ENCODE assay signal across 22 cellular contexts in the genomic region with DNA sequence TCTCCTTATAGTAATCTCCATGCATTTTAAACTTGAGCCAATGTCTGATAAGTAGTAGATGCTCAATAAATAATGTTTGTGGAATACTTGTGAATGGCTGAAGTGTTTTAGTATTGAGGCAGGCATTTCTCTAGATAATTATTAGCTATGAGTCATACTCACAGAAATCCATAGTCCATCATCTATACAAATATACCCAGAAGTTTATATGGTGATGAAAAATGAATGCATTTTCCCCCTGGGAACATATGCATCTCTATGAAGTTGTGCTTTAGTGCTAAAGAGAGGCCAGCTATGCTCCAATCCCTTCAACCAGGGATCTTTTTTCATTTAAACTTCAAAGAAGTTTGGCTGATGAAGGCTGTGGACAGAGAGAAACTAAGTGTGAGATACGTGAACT. TPM values are rescaled to one million over a fixed set of nuclear protein-coding genes. Genes with fewer than 3 reads are reported as not detected.
A peak's percentile ranks its signal among the peaks of the same experiment; 100 is the strongest.
DNase-seq lines count a peak whose midpoint lies in the region; ATAC-seq and TF ChIP-seq lines count a peak whose summit lies in the region.
"Had no signal": no experiment of that assay in that cellular context is flagged by ENCODE, and none has a peak within 500 bp of the region (broad histone marks: within the 10 kb centered on the region; RNA-seq: fewer than 3 reads in every experiment).

No MANE protein-coding gene starts in this region.

- no peaks in the 10 kb centered on the region for H3K9me3 Mint-ChIP-seq in MCF 10A (ENCODE audit: unreplicated experiment)
- no peaks in the 10 kb centered on the region for H3K9me3 Mint-ChIP-seq in osteocyte (ENCODE audit: unreplicated experiment)
- H3K9me3 Mint-ChIP-seq: activated naive CD4-positive, alpha-beta T cell treated with anti-CD3 and anti-CD28 coated beads, Interleukin-2, amount 50 U/mL, for 24 hours; stimulated activated naive CD8-positive, alpha-beta T cell treated with anti-CD3 and anti-CD28 coated beads, Interleukin-15, Interleukin-2, amounts not matched to agents 100 ng/mL and 50 ng/mL, for 24 hours had no signal

- H3K27me3 ChIP-seq in breast epithelium (no peaks in the 10 kb centered on the region), tibial nerve (no peaks in the 10 kb centered on the region)
- H3K27me3 ChIP-seq: BLaER1 treated with 17β-estradiol and CSF1 and Interleukin-3, amounts not matched to agents 10 nM and 100 nM had no signal

- H3K27me3 Mint-ChIP-seq in MCF 10A (ENCODE audit: insufficient read depth, unreplicated experiment) (no peaks in the 10 kb centered on the region), osteocyte (ENCODE audit: unreplicated experiment) (no peaks in the 10 kb centered on the region)
- H3K27me3 Mint-ChIP-seq: activated naive CD4-positive, alpha-beta T cell treated with anti-CD3 and anti-CD28 coated beads, Interleukin-2, amount 50 U/mL, for 24 hours; stimulated activated naive CD8-positive, alpha-beta T cell treated with anti-CD3 and anti-CD28 coated beads, Interleukin-15, Interleukin-2, amounts not matched to agents 100 ng/mL and 50 ng/mL, for 24 hours had no signal

- TF ChIP-seq CTCF in breast epithelium (IDR thresholded peaks at IDR 0.05) (no peak), MCF 10A (IDR thresholded peaks at IDR 0.05; ENCODE audit: unreplicated experiment) (no peak), osteocyte (IDR thresholded peaks at IDR 0.05) (no peak), tibial nerve (IDR thresholded peaks at IDR 0.05) (no peak), GM10248 (IDR thresholded peaks at IDR 0.05; ENCODE audit: control extremely low read depth, extremely low read depth, low read depth, missing control alignments) (no peak)

- no peak overlapping the region for H3K4me3 Mint-ChIP-seq in MCF 10A (ENCODE audit: unreplicated experiment)
- no peak overlapping the region for H3K4me3 Mint-ChIP-seq in osteocyte (ENCODE audit: unreplicated experiment)
- H3K4me3 Mint-ChIP-seq: activated naive CD4-positive, alpha-beta T cell treated with anti-CD3 and anti-CD28 coated beads, Interleukin-2, amount 50 U/mL, for 24 hours; stimulated activated naive CD8-positive, alpha-beta T cell treated with anti-CD3 and anti-CD28 coated beads, Interleukin-15, Interleukin-2, amounts not matched to agents 100 ng/mL and 50 ng/mL, for 24 hours had no signal

- no TSS peak for BruUV-seq in MCF 10A (replicated peaks; lab: Mats Ljungman, UMichigan)

- H3K27ac ChIP-seq in breast epithelium = peak overlapping the region; percentile 61 to 73
- peak overlapping the region; percentile 42 for H3K27ac ChIP-seq in cingulate gyrus (ENCODE audit: low read depth, low read length)
- H3K27ac ChIP-seq in tibial nerve = peak overlapping the region in 3 of 4 donors; percentile 46 to 88 (median 86)
- H3K27ac ChIP-seq: BLaER1 treated with 17β-estradiol and CSF1 and Interleukin-3, amounts not matched to agents 10 nM and 100 nM had no signal

- DNase-seq in breast epithelium (ENCODE audit: low spot score in 2 of 2) = no peak
- no peak for DNase-seq in MCF 10A (ENCODE audit: unreplicated experiment)
- no peak for DNase-seq in osteocyte (ENCODE audit: extremely low spot score, unreplicated experiment)
- no peak for DNase-seq in tibial nerve (ENCODE audit: low spot score in 2 of 2)
- no peak for DNase-seq in foreskin melanocyte
- no peak for DNase-seq in GM10248 (ENCODE audit: extremely low spot score)
- DNase-seq: dermis blood vessel endothelial cell; erythroblast; GDM1; glutamatergic neuron; mesendoderm; NCI-H1048; NCI-H2029 treated with DMSO at 0.1 percent for 48 hours; NCI-H446; stimulated activated CD4-positive, alpha-beta T cell treated with anti-CD3 and anti-CD28 coated beads, Interleukin-15, amount 100 ng/mL, for 24 hours had no signal

- intact Hi-C loops in breast epithelium (cut with DNase I; ENCODE audit: low total_unique reads) (no loop called here), MCF 10A (cut with micrococcal nuclease) (no loop called here)

- H3K9me3 ChIP-seq in breast epithelium (no peaks in the 10 kb centered on the region), tibial nerve (no peaks in the 10 kb centered on the region)

- ATAC-seq in HG03175 (IDR thresholded peaks at IDR 0.05; ENCODE audit: unreplicated experiment) = no peak
- ATAC-seq: GM12878, HCT116 had no signal

- H3K4me1 Mint-ChIP-seq in MCF 10A (ENCODE audit: insufficient read depth, unreplicated experiment) (peaks cover 37% of the 10 kb centered on the region), osteocyte (ENCODE audit: unreplicated experiment) (peaks cover 79% of the 10 kb centered on the region)

- H3K36me3 Mint-ChIP-seq in MCF 10A (ENCODE audit: insufficient read depth, unreplicated experiment) = peaks cover 30% of the 10 kb centered on the region
- H3K36me3 Mint-ChIP-seq in osteocyte (ENCODE audit: unreplicated experiment) = peaks cover 17% of the 10 kb centered on the region

- H3K27ac Mint-ChIP-seq in MCF 10A (ENCODE audit: low read depth, unreplicated experiment) (no peak overlapping the region), osteocyte (ENCODE audit: unreplicated experiment) (peak overlapping the region; percentile 2)
- H3K27ac Mint-ChIP-seq: activated naive CD4-positive, alpha-beta T cell treated with anti-CD3 and anti-CD28 coated beads, Interleukin-2, amount 50 U/mL, for 24 hours had no signal

- H3K36me3 ChIP-seq in breast epithelium = no peaks in the 10 kb centered on the region
- H3K36me3 ChIP-seq in tibial nerve = no peaks in the 10 kb centered on the region

- POLR2A ChIA-PET in MCF 10A (lab: Yijun Ruan, JAX) (interaction anchor here (0.6 to 3.3 kb wide), 9 partner anchors 9 to 1563 kb away, joined by 3 to 22 read pairs (median 3); a partner anchor contains a TSS), GM10248 (lab: Yijun Ruan, JAX) (no interaction called here)

- H3K4me3 ChIP-seq in breast epithelium = no peak overlapping the region
- no peak overlapping the region for H3K4me3 ChIP-seq in tibial nerve
- H3K4me3 ChIP-seq: BLaER1 treated with 17β-estradiol and CSF1 and Interleukin-3, amounts not matched to agents 10 nM and 100 nM; GM12878 had no signal

- TF ChIP-seq EP300 in tibial nerve (IDR thresholded peaks at IDR 0.05) = no peak

- 58 to 61% methylated on average over 1 of the region's 1 CpG for WGBS in tibial nerve, 2 donors

- no peak for TF ChIP-seq POLR2A in breast epithelium (IDR thresholded peaks at IDR 0.05)
- no peak for TF ChIP-seq POLR2A in tibial nerve (IDR thresholded peaks at IDR 0.05)

- CTCF ChIA-PET in MCF 10A (lab: Yijun Ruan, JAX) = interaction anchor here (1.3 to 4.3 kb wide), 4 partner anchors 9 to 15 kb away, joined by 3 to 18 read pairs (median 4); no protein-coding TSS in a partner anchor
- CTCF ChIA-PET in GM10248 (lab: Yijun Ruan, JAX) = interaction anchor here (1.0 to 4.1 kb wide), 4 partner anchors 11 to 62 kb away, joined by 3 to 18 read pairs (median 4); a partner anchor contains a TSS

- H3K4me1 ChIP-seq in breast epithelium = peaks cover 12 to 27% of the 10 kb centered on the region in 2 donors
- peaks cover 0 to 100% (median 82%) of the 10 kb centered on the region in 4 donors for H3K4me1 ChIP-seq in tibial nerve

RNA-seq across cellular contexts. Expression of a gene that starts 17.2 kb away (rescaled TPM):
- 100 to 1,000 TPM in 2 of 3 donors, 10 to 100 TPM in 1; 68.5 to 131 (median 120) TPM for total RNA-seq in breast epithelium
- 74.3 and 85.8 TPM in 2 replicates for total RNA-seq in MCF 10A (2022)
- 66.6 and 71.8 TPM in 2 replicates for total RNA-seq in osteocyte
- 100 to 1,000 TPM in 2 of 4 donors, 10 to 100 TPM in 2; 87.9 to 126 (median 95.5) TPM for total RNA-seq in tibial nerve
